18 cellular contexts compared by ENCODE assay signal in the genomic region with DNA sequence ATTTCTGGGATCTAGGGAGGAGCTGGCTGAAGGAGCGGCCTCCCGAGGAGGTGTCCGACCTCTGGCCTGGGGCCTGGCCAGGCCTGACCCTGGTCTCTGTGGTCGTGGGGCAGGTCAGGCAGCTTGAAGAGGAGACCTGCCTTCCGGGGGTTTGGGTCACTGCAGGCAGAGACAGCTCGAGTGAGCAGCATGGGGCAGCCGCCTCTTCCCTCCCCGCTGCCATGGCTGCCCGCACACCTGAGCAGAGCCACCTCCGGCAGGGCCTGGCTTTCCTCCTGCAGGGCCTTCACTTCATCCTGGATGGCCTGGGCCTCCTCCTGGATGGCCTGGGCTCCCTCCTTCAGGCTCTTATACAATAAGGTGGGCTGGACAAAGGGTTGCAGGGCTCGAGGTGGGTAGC. TPM values are rescaled to one million over a fixed set of nuclear protein-coding genes. Genes with fewer than 3 reads are reported as not detected.
A peak's percentile ranks its signal among the peaks of the same experiment; 100 is the strongest.
DNase-seq lines count a peak whose midpoint lies in the region; ATAC-seq and TF ChIP-seq lines count a peak whose summit lies in the region.
"Had no signal": no experiment of that assay in that cellular context is flagged by ENCODE, and none has a peak within 500 bp of the region (broad histone marks: within the 10 kb centered on the region; RNA-seq: fewer than 3 reads in every experiment).

No MANE protein-coding gene starts in this region.

- POLR2A ChIA-PET in OCI-LY7 (lab: Charles Lee), result interaction anchor here (0.7 kb wide), 1 partner anchor 49 kb away, joined by 4 read pairs; no protein-coding TSS in a partner anchor
- POLR2A ChIA-PET in activated CD8-positive, alpha-beta T cell treated with anti-CD3 and anti-CD28 coated beads for 36 hours (lab: Charles Lee), result interaction anchor here (2.0 kb wide), 1 partner anchor 12 kb away, joined by 6 read pairs; no protein-coding TSS in a partner anchor

- no peak for ATAC-seq in HG02588 (IDR thresholded peaks at IDR 0.05; ENCODE audit: unreplicated experiment)
- ATAC-seq in activated CD8-positive, alpha-beta T cell treated with anti-CD3 and anti-CD28 coated beads for 36 hours, result no peak
- ATAC-seq in stimulated activated naive CD8-positive, alpha-beta T cell treated with anti-CD3 and anti-CD28 coated beads, Interleukin-15, amount 100 ng/mL, for 72 hours, result no peak
- ATAC-seq: SK-N-SH treated with all-trans-retinoic acid at 6 μM for 48 hours had no signal

- no TSS peak for BruUV-seq in OCI-LY7 (replicated peaks; lab: Mats Ljungman, UMichigan)

- no peak overlapping the region for H3K27ac Mint-ChIP-seq in activated CD8-positive, alpha-beta T cell treated with anti-CD3 and anti-CD28 coated beads for 36 hours
- no peak overlapping the region for H3K27ac Mint-ChIP-seq in stimulated activated naive CD8-positive, alpha-beta T cell treated with anti-CD3 and anti-CD28 coated beads, Interleukin-15, amount 100 ng/mL, for 72 hours

- H3K27ac ChIP-seq in HUES48 (ENCODE audit: low read depth, low read length) (peak overlapping the region; percentile 69), OCI-LY7 (ENCODE audit: low read depth, low read length, poor library complexity, severe bottlenecking) (no peak overlapping the region), iPS-20b (ENCODE audit: low read length) (peak overlapping the region; percentile 48)

- no peaks in the 10 kb centered on the region for H3K79me2 ChIP-seq in OCI-LY7 (ENCODE audit: insufficient read depth, low read depth, low read length)

- CTCF ChIA-PET in OCI-LY7 (lab: Charles Lee; ENCODE audit: unreplicated experiment), result no interaction called here
- CTCF ChIA-PET in activated CD8-positive, alpha-beta T cell treated with anti-CD3 and anti-CD28 coated beads for 36 hours (lab: Charles Lee), result no interaction called here

- no peak for TF ChIP-seq CTCF in OCI-LY7 (conservative IDR thresholded peaks at IDR 0.05; ENCODE audit: low read length)
- TF ChIP-seq CTCF in activated CD8-positive, alpha-beta T cell treated with anti-CD3 and anti-CD28 coated beads for 36 hours (IDR thresholded peaks at IDR 0.05), result no peak

- H3K9me3 ChIP-seq in HUES48 (ENCODE audit: control insufficient read depth, insufficient read depth, low read length) (no peaks in the 10 kb centered on the region), OCI-LY7 (ENCODE audit: low read length) (no peaks in the 10 kb centered on the region), iPS-20b (ENCODE audit: insufficient read depth, low read depth, low read length) (no peaks in the 10 kb centered on the region)
- H3K9me3 ChIP-seq: Caco-2 had no signal

- H3K9me3 Mint-ChIP-seq in activated CD8-positive, alpha-beta T cell treated with anti-CD3 and anti-CD28 coated beads for 36 hours, result no peaks in the 10 kb centered on the region
- H3K9me3 Mint-ChIP-seq in stimulated activated naive CD8-positive, alpha-beta T cell treated with anti-CD3 and anti-CD28 coated beads, Interleukin-15, amount 100 ng/mL, for 72 hours, result no peaks in the 10 kb centered on the region

- H3K9me2 ChIP-seq in OCI-LY7 (ENCODE audit: insufficient read depth, low read length), result no peaks in the 10 kb centered on the region

- H3K4me2 ChIP-seq in OCI-LY7 (ENCODE audit: low read length), result 0 out of 2 replicates have a peak overlapping the region, but pooled peaks have one; percentile 33

- H3K4me3 ChIP-seq in HUES48 (ENCODE audit: low read depth, low read length) (no peak overlapping the region; the same call in 1 of the 2 replicates), OCI-LY7 (ENCODE audit: low read depth, low read length, poor library complexity, severe bottlenecking) (no peak overlapping the region), iPS-20b (ENCODE audit: low read length) (peak overlapping the region; percentile 34; the same call in 1 of the 2 replicates)

- H3K4me1 Mint-ChIP-seq in activated CD8-positive, alpha-beta T cell treated with anti-CD3 and anti-CD28 coated beads for 36 hours (ENCODE audit: low read depth), result peaks cover 2% of the 10 kb centered on the region
- no peaks in the 10 kb centered on the region for H3K4me1 Mint-ChIP-seq in stimulated activated naive CD8-positive, alpha-beta T cell treated with anti-CD3 and anti-CD28 coated beads, Interleukin-15, amount 100 ng/mL, for 72 hours

- no peaks in the 10 kb centered on the region for H3K36me3 ChIP-seq in HUES48 (ENCODE audit: control insufficient read depth, insufficient read depth, low read length)
- H3K36me3 ChIP-seq in OCI-LY7 (ENCODE audit: insufficient read depth, low read length), result no peaks in the 10 kb centered on the region
- H3K36me3 ChIP-seq in iPS-20b (ENCODE audit: insufficient read depth, low read depth, low read length), result no peaks in the 10 kb centered on the region

- no peaks in the 10 kb centered on the region for H3K36me3 Mint-ChIP-seq in activated CD8-positive, alpha-beta T cell treated with anti-CD3 and anti-CD28 coated beads for 36 hours (ENCODE audit: low read depth)

- no peak overlapping the region for H2AFZ ChIP-seq in OCI-LY7 (ENCODE audit: low read length)

- DNase-seq in ELF-1 (ENCODE audit: low read depth, low spot score) (peak; percentile 30), OCI-LY7 (ENCODE audit: low spot score) (no peak), NCI-H187 treated with DMSO at 0.1 percent for 48 hours (lab: John Stamatoyannopoulos, UW) (no peak)
- DNase-seq in activated CD8-positive, alpha-beta T cell treated with anti-CD3 and anti-CD28 coated beads for 36 hours, result no peak
- DNase-seq in stimulated activated naive CD8-positive, alpha-beta T cell treated with anti-CD3 and anti-CD28 coated beads, Interleukin-15, amount 100 ng/mL, for 72 hours, result no peak
- DNase-seq: AML-193, Caco-2, HCEC 1CT, KG1, NCI-H1048, NCI-H1694, NCI-H82, SHP77 had no signal

- no peaks in the 10 kb centered on the region for H4K20me1 ChIP-seq in OCI-LY7 (ENCODE audit: insufficient read depth, low read length)

- H3K9ac ChIP-seq in HUES48 (ENCODE audit: low read depth, low read length) (0 out of 2 replicates have a peak overlapping the region, but pooled peaks have one; percentile 4), iPS-20b (ENCODE audit: low read depth, low read length) (peak overlapping the region; percentile 60; the same call in 1 of the 2 replicates)

- peaks cover 6% of the 10 kb centered on the region; the same call in 1 of the 2 replicates for H3K4me1 ChIP-seq in HUES48 (ENCODE audit: control insufficient read depth, insufficient read depth, low read length)
- H3K4me1 ChIP-seq in OCI-LY7 (ENCODE audit: insufficient read depth, low read length, poor library complexity, severe bottlenecking), result peaks cover 14% of the 10 kb centered on the region
- H3K4me1 ChIP-seq in iPS-20b (ENCODE audit: insufficient read depth, low read length), result peaks cover 4% of the 10 kb centered on the region; the same call in 1 of the 2 replicates
- H3K4me1 ChIP-seq: Caco-2 had no signal

- H3K27me3 Mint-ChIP-seq in activated CD8-positive, alpha-beta T cell treated with anti-CD3 and anti-CD28 coated beads for 36 hours, result no peaks in the 10 kb centered on the region
- H3K27me3 Mint-ChIP-seq in stimulated activated naive CD8-positive, alpha-beta T cell treated with anti-CD3 and anti-CD28 coated beads, Interleukin-15, amount 100 ng/mL, for 72 hours, result no peaks in the 10 kb centered on the region

- H3K27me3 ChIP-seq in HUES48 (ENCODE audit: control insufficient read depth, insufficient read depth, low read length), result no peaks in the 10 kb centered on the region
- no peaks in the 10 kb centered on the region for H3K27me3 ChIP-seq in iPS-20b (ENCODE audit: insufficient read depth, low read length)

- intact Hi-C loops in OCI-LY7 (cut with micrococcal nuclease; ENCODE audit: unreplicated experiment), result no loop called here
- intact Hi-C loops in activated CD8-positive, alpha-beta T cell treated with anti-CD3 and anti-CD28 coated beads for 36 hours (cut with micrococcal nuclease), result no loop called here

- H3K4me3 Mint-ChIP-seq in activated CD8-positive, alpha-beta T cell treated with anti-CD3 and anti-CD28 coated beads for 36 hours, result no peak overlapping the region
- no peak overlapping the region for H3K4me3 Mint-ChIP-seq in stimulated activated naive CD8-positive, alpha-beta T cell treated with anti-CD3 and anti-CD28 coated beads, Interleukin-15, amount 100 ng/mL, for 72 hours

RNA-seq across cellular contexts. Expression of a gene that starts 8.0 kb away (rescaled TPM):
- total RNA-seq in OCI-LY7 (2014; rRNA removed; shearing (Covaris generic)), result 2.7 and 7.1 TPM in 2 replicates
- 3.9 and 4.6 TPM in 2 replicates for total RNA-seq in OCI-LY7 (2022)
- 1 to 10 TPM; 6.6 to 7.6 TPM for total RNA-seq in activated CD8-positive, alpha-beta T cell treated with anti-CD3 and anti-CD28 coated beads for 36 hours
- total RNA-seq: HT1080 had no signal

RNA-seq across cellular contexts. Expression of a gene that starts 17.5 kb away (rescaled TPM):
- total RNA-seq in OCI-LY7 (2014; rRNA removed; shearing (Covaris generic)), result 119 and 135 TPM in 2 replicates
- total RNA-seq in OCI-LY7 (2022), result 151 and 153 TPM in 2 replicates
- total RNA-seq in activated CD8-positive, alpha-beta T cell treated with anti-CD3 and anti-CD28 coated beads for 36 hours, result 100 to 1,000 TPM; 112 TPM

RNA-seq across cellular contexts. Expression of a gene that starts 17.7 kb away (rescaled TPM):
- 39.5 and 43.9 TPM in 2 replicates for total RNA-seq in OCI-LY7 (2014; rRNA removed; shearing (Covaris generic))
- total RNA-seq in OCI-LY7 (2022), result 38.4 and 42.6 TPM in 2 replicates
- 10 to 100 TPM; 27.1 to 28.2 TPM for total RNA-seq in activated CD8-positive, alpha-beta T cell treated with anti-CD3 and anti-CD28 coated beads for 36 hours

RNA-seq across cellular contexts. Expression of a gene that starts 25.3 kb away (rescaled TPM):
- total RNA-seq in OCI-LY7 (2014; rRNA removed; shearing (Covaris generic)), result 23.3 and 28.2 TPM in 2 replicates
- 32.5 and 32.7 TPM in 2 replicates for total RNA-seq in OCI-LY7 (2022)
- total RNA-seq in activated CD8-positive, alpha-beta T cell treated with anti-CD3 and anti-CD28 coated beads for 36 hours, result 10 to 100 TPM; 14.0 to 14.5 TPM

RNA-seq across cellular contexts. Expression of a gene that starts 29.7 kb away (rescaled TPM):
- 214 and 221 TPM in 2 replicates for total RNA-seq in OCI-LY7 (2014; rRNA removed; shearing (Covaris generic))
- total RNA-seq in OCI-LY7 (2022), result 119 and 146 TPM in 2 replicates
- total RNA-seq in activated CD8-positive, alpha-beta T cell treated with anti-CD3 and anti-CD28 coated beads for 36 hours, result 100 to 1,000 TPM; 103 TPM
